1 cellular context compared by ENCODE assay signal in genomic region chr15:72636519-72637282, GRCh38.
TF ChIP-seq lines count a peak whose summit lies in the region.
"Not testable (repeated sequence)": the region's sequence is repeated elsewhere in the genome, so short reads cannot be mapped to it uniquely, and the experiment has no call there.

No MANE protein-coding gene starts in this region.

TF ChIP-seq in HepG2, 621 proteins besides CTCF, POLR2A, EP300 and RAD21 (continues in another document):
- TF ChIP-seq ZNF160 (CRISPR knock-in tag; IDR thresholded peaks at IDR 0.05), result 0 out of 2 replicates have a peak, but pooled peaks have one; percentile 31
- peak; percentile 58; the same call in 1 of the 2 replicates for TF ChIP-seq NFKB2 (CRISPR knock-in tag; IDR thresholded peaks at IDR 0.05; ENCODE audit: borderline replicate concordance)
- peak; percentile 55 for TF ChIP-seq RBFOX2 (IDR thresholded peaks at IDR 0.05; ENCODE audit: low read depth, low read length)
- TF ChIP-seq ZBTB26 (CRISPR knock-in tag; IDR thresholded peaks at IDR 0.05; ENCODE audit: borderline replicate concordance), result peak; percentile 32; the same call in 1 of the 2 replicates
- peak; percentile 52; the same call in 1 of the 2 replicates for TF ChIP-seq DMAP1 (CRISPR knock-in tag; IDR thresholded peaks at IDR 0.05)
- peak; percentile 64; the same call in 1 of the 2 replicates for TF ChIP-seq MYC (CRISPR knock-in tag; IDR thresholded peaks at IDR 0.05; ENCODE audit: borderline replicate concordance)
- peak; percentile 45 for TF ChIP-seq FOSL2 (CRISPR knock-in tag; IDR thresholded peaks at IDR 0.05)
- peak; percentile 83 for TF ChIP-seq ZFY (CRISPR knock-in tag; IDR thresholded peaks at IDR 0.05)
- TF ChIP-seq ZNF580 (CRISPR knock-in tag; IDR thresholded peaks at IDR 0.05; ENCODE audit: borderline replicate concordance, low read depth), result peak; percentile 54; the same call in 1 of the 2 replicates
- TF ChIP-seq E2F5 (CRISPR knock-in tag; conservative IDR thresholded peaks at IDR 0.05), result 0 out of 2 replicates have a peak, but pooled peaks have one; percentile 32
- TF ChIP-seq SAP130 (CRISPR knock-in tag; IDR thresholded peaks at IDR 0.05; ENCODE audit: low read depth), result peak; percentile 87
- TF ChIP-seq CBFB (CRISPR knock-in tag; IDR thresholded peaks at IDR 0.05), result peak; percentile 64; the same call in 1 of the 2 replicates
- TF ChIP-seq HOXA3 (CRISPR knock-in tag; IDR thresholded peaks at IDR 0.05), result peak; percentile 62; the same call in 1 of the 2 replicates
- TF ChIP-seq HOXA5 (CRISPR knock-in tag; IDR thresholded peaks at IDR 0.05), result 0 out of 2 replicates have a peak, but pooled peaks have one; percentile 57
- TF ChIP-seq KMT2B (CRISPR knock-in tag; IDR thresholded peaks at IDR 0.05), result peak; percentile 68
- TF ChIP-seq FOXP4 (CRISPR knock-in tag; IDR thresholded peaks at IDR 0.05), result 0 out of 2 replicates have a peak, but pooled peaks have one; percentile 21
- peak; percentile 76 for TF ChIP-seq PHF8 (CRISPR knock-in tag; IDR thresholded peaks at IDR 0.05)
- peak; percentile 98 for TF ChIP-seq KAT8 (CRISPR knock-in tag; IDR thresholded peaks at IDR 0.05)
- 0 out of 4 replicates have a peak, but pooled peaks of 1 of the 2 experiments have one; percentile 46 for TF ChIP-seq KLF16 (CRISPR knock-in tag; IDR thresholded peaks at IDR 0.05)
- TF ChIP-seq SP1, SOX13 (IDR thresholded peaks at IDR 0.05): not testable (repeated sequence)
- peak; percentile 75 for TF ChIP-seq SP1 (CRISPR knock-in tag; IDR thresholded peaks at IDR 0.05)
- TF ChIP-seq TFDP1 (CRISPR knock-in tag; IDR thresholded peaks at IDR 0.05; ENCODE audit: borderline replicate concordance), result peak; percentile 83; the same call in 1 of the 2 replicates
- TF ChIP-seq GATAD1 (CRISPR knock-in tag; IDR thresholded peaks at IDR 0.05), result peak; percentile 92
- TF ChIP-seq PATZ1 (CRISPR knock-in tag; IDR thresholded peaks at IDR 0.05), result peak; percentile 60; the same call in 1 of the 2 replicates
- peak; percentile 35; the same call in 1 of the 2 replicates for TF ChIP-seq SMAD3 (CRISPR knock-in tag; IDR thresholded peaks at IDR 0.05)
- peak; percentile 48; the same call in 1 of the 2 replicates for TF ChIP-seq ELF3 (CRISPR knock-in tag; IDR thresholded peaks at IDR 0.05)
- peak; percentile 35; the same call in 1 of the 2 replicates for TF ChIP-seq RARA (CRISPR knock-in tag; IDR thresholded peaks at IDR 0.05)
- peak; percentile 79 for TF ChIP-seq E2F1 (CRISPR knock-in tag; IDR thresholded peaks at IDR 0.05)
- 0 out of 2 replicates have a peak, but pooled peaks have one; percentile 34 for TF ChIP-seq NCOA2 (CRISPR knock-in tag; IDR thresholded peaks at IDR 0.05)
- 0 out of 2 replicates have a peak, but pooled peaks have one; percentile 50 for TF ChIP-seq RXRA (CRISPR knock-in tag; IDR thresholded peaks at IDR 0.05)
- peak; percentile 57 for TF ChIP-seq TAF1 (CRISPR knock-in tag; IDR thresholded peaks at IDR 0.05)
- TF ChIP-seq RFXAP (CRISPR knock-in tag; IDR thresholded peaks at IDR 0.05; ENCODE audit: borderline replicate concordance), result peak; percentile 28; the same call in 1 of the 2 replicates
- 0 out of 2 replicates have a peak, but pooled peaks have one; percentile 21 for TF ChIP-seq SOX5 (CRISPR knock-in tag; IDR thresholded peaks at IDR 0.05; ENCODE audit: borderline replicate concordance)
- 0 out of 2 replicates have a peak, but pooled peaks have one; percentile 46 for TF ChIP-seq ZSCAN9 (CRISPR knock-in tag; IDR thresholded peaks at IDR 0.05; ENCODE audit: borderline replicate concordance)
- TF ChIP-seq YEATS4 (CRISPR knock-in tag; IDR thresholded peaks at IDR 0.05; ENCODE audit: borderline replicate concordance), result peak; percentile 61; the same call in 1 of the 2 replicates
- TF ChIP-seq SOX13 (CRISPR knock-in tag; conservative IDR thresholded peaks at IDR 0.05 in 1 of 2, IDR thresholded peaks at IDR 0.05 in 1 of 2), result peak in 1 of 2 experiments; percentile 36; a peak in 1 of 4 replicates
- TF ChIP-seq ERF (CRISPR knock-in tag; IDR thresholded peaks at IDR 0.05), result 0 out of 2 replicates have a peak, but pooled peaks have one; percentile 30
- 0 out of 2 replicates have a peak, but pooled peaks have one; percentile 43 for TF ChIP-seq MXD4 (CRISPR knock-in tag; IDR thresholded peaks at IDR 0.05)
- peak; percentile 57; the same call in 1 of the 2 replicates for TF ChIP-seq MIER3 (CRISPR knock-in tag; IDR thresholded peaks at IDR 0.05; ENCODE audit: borderline replicate concordance)
- TF ChIP-seq KDM2A (CRISPR knock-in tag; IDR thresholded peaks at IDR 0.05; ENCODE audit: borderline replicate concordance, low read depth), result peak; percentile 84
- TF ChIP-seq HDAC2 (CRISPR knock-in tag; IDR thresholded peaks at IDR 0.05), result peak; percentile 67; the same call in 1 of the 2 replicates
- TF ChIP-seq ETV5 (CRISPR knock-in tag; IDR thresholded peaks at IDR 0.05; ENCODE audit: borderline replicate concordance), result peak; percentile 62
- peak; percentile 85 for TF ChIP-seq YEATS2 (CRISPR knock-in tag; IDR thresholded peaks at IDR 0.05; ENCODE audit: borderline replicate concordance)
- 0 out of 2 replicates have a peak, but pooled peaks have one; percentile 34 for TF ChIP-seq IKZF5 (CRISPR knock-in tag; IDR thresholded peaks at IDR 0.05)
- TF ChIP-seq IRF2 (CRISPR knock-in tag; IDR thresholded peaks at IDR 0.05), result peak; percentile 62; the same call in 1 of the 2 replicates
- 0 out of 2 replicates have a peak, but pooled peaks have one; percentile 33 for TF ChIP-seq ZBTB43 (CRISPR knock-in tag; conservative IDR thresholded peaks at IDR 0.05)
- TF ChIP-seq ZNF792 (CRISPR knock-in tag; IDR thresholded peaks at IDR 0.05), result peak; percentile 38; the same call in 1 of the 2 replicates
- peak; percentile 47; the same call in 1 of the 2 replicates for TF ChIP-seq ZNF331 (CRISPR knock-in tag; IDR thresholded peaks at IDR 0.05)
- TF ChIP-seq ARID5B (CRISPR knock-in tag; IDR thresholded peaks at IDR 0.05), result peak; percentile 54
- 0 out of 2 replicates have a peak, but pooled peaks have one; percentile 23 for TF ChIP-seq HMG20B (CRISPR knock-in tag; conservative IDR thresholded peaks at IDR 0.05)
- peak; percentile 28; the same call in 1 of the 2 replicates for TF ChIP-seq ZNF614 (CRISPR knock-in tag; IDR thresholded peaks at IDR 0.05; ENCODE audit: borderline replicate concordance)
